Comparison of ENCODE assay signal across 8 cellular contexts in genomic region chr10:79862269-79862668, GRCh38. TPM values are rescaled to one million over a fixed set of nuclear protein-coding genes. Genes with fewer than 3 reads are reported as not detected.
"Had no signal": no experiment of that assay in that cellular context is flagged by ENCODE, and none has a peak within 500 bp of the region (broad histone marks: within the 10 kb centered on the region; RNA-seq: fewer than 3 reads in every experiment).

No MANE protein-coding gene starts in this region.

RNA-seq across cellular contexts. Expression of gene NUTM2E, which starts 35.7 kb away (rescaled TPM):
- total RNA-seq: osteoblast, renal cortical epithelial cell, sigmoid colon, smooth muscle cell, subcutaneous adipose tissue, thoracic aorta, vagina had no signal
- polyA plus RNA-seq: right cardiac atrium, smooth muscle cell had no signal
